11 cellular contexts compared by ENCODE assay signal in genomic region chr19:41807176-41807575, GRCh38. TPM values are rescaled to one million over a fixed set of nuclear protein-coding genes. Genes with fewer than 3 reads are reported as not detected.
"Had no signal": no experiment of that assay in that cellular context is flagged by ENCODE, and none has a peak within 500 bp of the region (broad histone marks: within the 10 kb centered on the region; RNA-seq: fewer than 3 reads in every experiment).

No MANE protein-coding gene starts in this region.

- H3K4me1 ChIP-seq: HAP-1 had no signal

- H3K36me3 ChIP-seq: HAP-1 had no signal

- DNase-seq: GM23248, GOT3, H7, HFFc6 had no signal

- H3K9me3 Mint-ChIP-seq: HFFc6, IgD-negative memory B cell had no signal

- H2AFZ ChIP-seq: GM23248 had no signal

- H3K4me3 ChIP-seq: GM23248, HAP-1 had no signal

- FAIRE-seq: HepG2 had no signal

- H3K27me3 Mint-ChIP-seq: IgD-negative memory B cell had no signal

- H3K27ac Mint-ChIP-seq: HFFc6 had no signal

- H3K27ac ChIP-seq: GM23248, HL-60 had no signal

- H3K9ac ChIP-seq: GM23248 had no signal

- H3K9me3 ChIP-seq: HAP-1 had no signal

- H3K4me3 Mint-ChIP-seq: HFFc6, IgD-negative memory B cell had no signal

- ATAC-seq: HCT116, HepG2 had no signal

- H3K36me3 Mint-ChIP-seq: IgD-negative memory B cell had no signal

RNA-seq across cellular contexts. Expression of gene CEACAM3, which starts 10.8 kb away (rescaled TPM):
- total RNA-seq: GM23248, H4, H7, HepG2, HFFc6, HT1080 had no signal

RNA-seq across cellular contexts. Expression of gene LYPD4, which starts 37.3 kb away (rescaled TPM):
- total RNA-seq: GM23248, H7, HepG2, HFFc6, HT1080 had no signal

RNA-seq across cellular contexts. Expression of gene DMRTC2, which starts 37.7 kb away (rescaled TPM):
- total RNA-seq: GM23248, H4, H7, HepG2, HFFc6, HT1080 had no signal

RNA-seq across cellular contexts. Expression of gene CEACAM6, which starts 51.8 kb away (rescaled TPM):
- total RNA-seq: GM23248, H4, H7, HepG2, HFFc6, HT1080 had no signal
